In genomic region chr2:143397886-143398614, GRCh38 we compare ENCODE assay signal across 8 cellular contexts.
DNase-seq lines count a peak whose midpoint lies in the region; ATAC-seq and TF ChIP-seq lines count a peak whose summit lies in the region.

No MANE protein-coding gene starts in this region.

- TF ChIP-seq POLR2A in gastrocnemius medialis (IDR thresholded peaks at IDR 0.05), result no peak
- no peak for TF ChIP-seq POLR2A in gastroesophageal sphincter (IDR thresholded peaks at IDR 0.05)

- H3K4me1 ChIP-seq in ACC112 (ENCODE audit: control insufficient read depth, insufficient read depth, low read length, unreplicated experiment), result peaks cover 15% of the 10 kb centered on the region
- H3K4me1 ChIP-seq in psoas muscle, result no peaks in the 10 kb centered on the region
- no peaks in the 10 kb centered on the region for H3K4me1 ChIP-seq in gastrocnemius medialis
- no peaks in the 10 kb centered on the region for H3K4me1 ChIP-seq in gastroesophageal sphincter

- ATAC-seq in GM18868 (IDR thresholded peaks at IDR 0.05; ENCODE audit: unreplicated experiment) (peak; percentile 90), HG03108 (IDR thresholded peaks at IDR 0.05; ENCODE audit: unreplicated experiment) (peak; percentile 55), psoas muscle (no peak), gastrocnemius medialis (no peak), gastroesophageal sphincter (no peak)

- H3K9me3 ChIP-seq in psoas muscle, result no peaks in the 10 kb centered on the region
- H3K9me3 ChIP-seq in gastrocnemius medialis, result no peaks in the 10 kb centered on the region
- H3K9me3 ChIP-seq in gastroesophageal sphincter, result no peaks in the 10 kb centered on the region

- no peak overlapping the region for H3K27ac Mint-ChIP-seq in chondrocyte (ENCODE audit: unreplicated experiment)

- TF ChIP-seq CTCF in chondrocyte (IDR thresholded peaks at IDR 0.05) (no peak), psoas muscle (IDR thresholded peaks at IDR 0.05) (no peak), gastrocnemius medialis (IDR thresholded peaks at IDR 0.05 in 4 of 5, conservative IDR thresholded peaks at IDR 0.05 in 1 of 5) (no peak), gastroesophageal sphincter (IDR thresholded peaks at IDR 0.05) (no peak)

- H3K27ac ChIP-seq in ACC112 (ENCODE audit: low read depth, low read length), result no peak overlapping the region
- H3K27ac ChIP-seq in psoas muscle, result no peak overlapping the region
- no peak overlapping the region for H3K27ac ChIP-seq in gastrocnemius medialis
- H3K27ac ChIP-seq in gastroesophageal sphincter, result no peak overlapping the region

- peak overlapping the region; percentile 86 for H2AFZ ChIP-seq in ACC112 (ENCODE audit: low read length, unreplicated experiment)

- H3K36me3 ChIP-seq in ACC112 (ENCODE audit: insufficient read depth, low read length) (no peaks in the 10 kb centered on the region), psoas muscle (ENCODE audit: insufficient read depth in 1 of 2, low read depth in 1 of 2) (no peaks in the 10 kb centered on the region), gastrocnemius medialis (no peaks in the 10 kb centered on the region), gastroesophageal sphincter (no peaks in the 10 kb centered on the region)

- TF ChIP-seq EP300 in gastroesophageal sphincter (IDR thresholded peaks at IDR 0.05), result no peak

- H3K9me3 Mint-ChIP-seq in chondrocyte (ENCODE audit: low read depth), result no peaks in the 10 kb centered on the region

- H3K4me3 Mint-ChIP-seq in chondrocyte (ENCODE audit: unreplicated experiment), result no peak overlapping the region

- H3K79me2 ChIP-seq in ACC112 (ENCODE audit: control insufficient read depth, insufficient read depth, low read length, unreplicated experiment), result no peaks in the 10 kb centered on the region

- intact Hi-C loops in psoas muscle (cut with DNase I), result no loop called here
- intact Hi-C loops in gastrocnemius medialis (cut with DNase I; ENCODE audit: low total_unique reads), result no loop called here

- in situ Hi-C loops in gastrocnemius medialis (cut with MboI; ENCODE audit: low sequenced_read_pairs in 4 of 4), result no loop called here

- no peaks in the 10 kb centered on the region for H3K36me3 Mint-ChIP-seq in chondrocyte (ENCODE audit: low read depth)

- peak overlapping the region; percentile 66 for H3K4me3 ChIP-seq in ACC112 (ENCODE audit: low read depth, low read length)
- H3K4me3 ChIP-seq in psoas muscle, result no peak overlapping the region
- H3K4me3 ChIP-seq in gastrocnemius medialis, result no peak overlapping the region
- no peak overlapping the region for H3K4me3 ChIP-seq in gastroesophageal sphincter

- no peaks in the 10 kb centered on the region for H3K27me3 Mint-ChIP-seq in chondrocyte (ENCODE audit: low read depth)

- H3K27me3 ChIP-seq in ACC112 (ENCODE audit: insufficient read depth, low read length) (no peaks in the 10 kb centered on the region), psoas muscle (ENCODE audit: insufficient read depth in 3 of 3, low read length in 2 of 3) (no peaks in the 10 kb centered on the region), gastrocnemius medialis (no peaks in the 10 kb centered on the region), gastroesophageal sphincter (no peaks in the 10 kb centered on the region)

- DNase-seq in dedifferentiated amniotic fluid mesenchymal stem cell (ENCODE audit: extremely low spot score) (peak; percentile 63), chondrocyte (ENCODE audit: low spot score) (no peak), psoas muscle (no peak), gastrocnemius medialis (no peak)

- peaks cover 13% of the 10 kb centered on the region for H3K4me1 Mint-ChIP-seq in chondrocyte (ENCODE audit: low read depth)

- WGBS in psoas muscle, 3 donors, result 24 to 30% (median 27%) methylated on average over 3 of the region's 3 CpGs
- 43 to 53% methylated on average over 3 of the region's 3 CpGs for WGBS in gastroesophageal sphincter (ENCODE audit: low coverage in 1 of 2), 2 donors

Comparison
In these comparisons a context has a peak if more than half of its experiments do, and no peak if none do; other contexts are left out.
1. ATAC-seq: peak in GM18868 (single experiment) and HG03108 (single experiment); none in psoas muscle (0 of 4), gastrocnemius medialis (0 of 2) and gastroesophageal sphincter (single experiment).